26 cellular contexts compared by ENCODE assay signal in the genomic region with DNA sequence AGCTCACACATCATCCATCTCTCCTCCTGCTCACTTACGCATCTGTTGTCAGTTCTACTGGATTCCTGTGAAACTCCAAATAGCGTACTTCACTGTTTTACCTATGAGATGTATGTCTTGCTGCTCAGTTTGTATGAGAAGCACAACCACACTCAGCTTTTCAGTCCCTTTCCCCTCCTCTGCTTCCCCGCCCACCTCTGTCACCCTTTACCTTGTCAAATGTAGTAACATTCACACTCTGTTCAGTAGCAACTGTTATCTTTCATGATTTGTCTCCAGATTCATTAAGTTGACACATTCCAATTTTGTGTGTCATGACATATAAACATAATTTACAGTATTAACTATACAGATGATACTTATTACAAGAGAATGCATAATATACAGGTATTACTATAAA.
DNase-seq lines count a peak whose midpoint lies in the region; ATAC-seq, FAIRE-seq and TF ChIP-seq lines count a peak whose summit lies in the region.
"Had no signal": no experiment of that assay in that cellular context is flagged by ENCODE, and none has a peak within 500 bp of the region (broad histone marks: within the 10 kb centered on the region; RNA-seq: fewer than 3 reads in every experiment).

No MANE protein-coding gene starts in this region.

- CTCF ChIA-PET in HEK293 (lab: Yijun Ruan, JAX) = interaction anchor here (0.6 to 1.5 kb wide), 3 partner anchors 199 to 847 kb away, joined by 3 read pairs; no protein-coding TSS in a partner anchor

- DNase-seq in HT-29 (ENCODE audit: low spot score) (peak; percentile 3), islet precursor cell (peak; percentile 7), frontal cortex (ENCODE audit: low spot score in 2 of 2) (no peak), NCI-H1436 treated with DMSO at 0.1 percent for 48 hours (lab: John Stamatoyannopoulos, UW) (no peak)
- DNase-seq: 8988T; ACHN; BE2C; C1 segment of cervical spinal cord; CD4-positive, alpha-beta memory T cell; CD4-positive, CD25-positive, alpha-beta regulatory T cell; CD8-positive, alpha-beta memory T cell; COR-L47; DMS 273 treated with DMSO at 0.1 percent for 48 hours; DMS153; DMS53; DMS79; DND-41; EL; GDM1 had no signal

- POLR2A ChIA-PET in HEK293 (lab: Yijun Ruan, JAX) = interaction anchor here (0.7 kb wide), 1 partner anchor 10 kb away, joined by 5 read pairs; no protein-coding TSS in a partner anchor

- no peak overlapping the region for H3K4me3 ChIP-seq in HEK293 (ENCODE audit: low read depth, low read length)
- H3K4me3 ChIP-seq: BLaER1, GM12878 had no signal

- no peak for ATAC-seq in HG02571 (IDR thresholded peaks at IDR 0.05; ENCODE audit: unreplicated experiment)
- ATAC-seq: GM12878 had no signal

- H3K36me3 ChIP-seq in HEK293 (ENCODE audit: control insufficient read depth in 2 of 2, insufficient read depth in 1 of 2, low read length in 2 of 2) = no peaks in the 10 kb centered on the region
- H3K36me3 ChIP-seq: BE2C had no signal

- H3K9me3 ChIP-seq in HEK293 (ENCODE audit: control insufficient read depth, insufficient read depth, low read depth, low read length) = no peaks in the 10 kb centered on the region
- H3K9me3 ChIP-seq: BE2C, BLaER1 had no signal

- H3K27ac ChIP-seq in HEK293 (ENCODE audit: extremely low read depth, low read depth, low read length) = no peak overlapping the region
- H3K27ac ChIP-seq: BLaER1 had no signal

- no peak for TF ChIP-seq CTCF in HEK293 (tag by site-specific recombination; IDR thresholded peaks at IDR 0.05)

- FAIRE-seq in frontal cortex (lab: Jason Lieb, UNC) = no peak
- FAIRE-seq: A204.1, GM12878, GM12892, GM18507 had no signal

- H3K4me1 ChIP-seq in HEK293 (ENCODE audit: control insufficient read depth, insufficient read depth, low read length) = peaks cover 11% of the 10 kb centered on the region
- H3K4me1 ChIP-seq: BE2C had no signal

TF ChIP-seq in HEK293, 187 proteins besides CTCF, POLR2A, EP300 and RAD21:
- TF ChIP-seq EGR2 (tag by site-specific recombination; IDR thresholded peaks at IDR 0.05; ENCODE audit: low read depth) = peak; percentile 56; the same call in 1 of the 2 replicates
- TF ChIP-seq ZFHX2 (tag by site-specific recombination; conservative IDR thresholded peaks at IDR 0.05) = peak; percentile 74
- 0 out of 2 replicates have a peak, but pooled peaks have one; percentile 53 for TF ChIP-seq OSR2 (tag by site-specific recombination; IDR thresholded peaks at IDR 0.05)
- TF ChIP-seq, protein P1, sequence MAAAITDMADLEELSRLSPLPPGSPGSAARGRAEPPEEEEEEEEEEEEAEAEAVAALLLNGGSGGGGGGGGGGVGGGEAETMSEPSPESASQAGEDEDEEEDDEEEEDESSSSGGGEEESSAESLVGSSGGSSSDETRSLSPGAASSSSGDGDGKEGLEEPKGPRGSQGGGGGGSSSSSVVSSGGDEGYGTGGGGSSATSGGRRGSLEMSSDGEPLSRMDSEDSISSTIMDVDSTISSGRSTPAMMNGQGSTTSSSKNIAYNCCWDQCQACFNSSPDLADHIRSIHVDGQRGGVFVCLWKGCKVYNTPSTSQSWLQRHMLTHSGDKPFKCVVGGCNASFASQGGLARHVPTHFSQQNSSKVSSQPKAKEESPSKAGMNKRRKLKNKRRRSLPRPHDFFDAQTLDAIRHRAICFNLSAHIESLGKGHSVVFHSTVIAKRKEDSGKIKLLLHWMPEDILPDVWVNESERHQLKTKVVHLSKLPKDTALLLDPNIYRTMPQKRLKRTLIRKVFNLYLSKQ (tag by site-specific recombination; IDR thresholded peaks at IDR 0.05; ENCODE audit: borderline replicate concordance) = no peak

Comparison
In these comparisons a context has a peak if more than half of its experiments do, and no peak if none do; other contexts are left out.
1. DNase-seq: peak in HT-29 (single experiment) and islet precursor cell (single experiment); none in frontal cortex (0 of 2) and NCI-H1436 treated with DMSO at 0.1 percent for 48 hours (single experiment).